Comparison of ENCODE assay signal across 35 cellular contexts in the genomic region with DNA sequence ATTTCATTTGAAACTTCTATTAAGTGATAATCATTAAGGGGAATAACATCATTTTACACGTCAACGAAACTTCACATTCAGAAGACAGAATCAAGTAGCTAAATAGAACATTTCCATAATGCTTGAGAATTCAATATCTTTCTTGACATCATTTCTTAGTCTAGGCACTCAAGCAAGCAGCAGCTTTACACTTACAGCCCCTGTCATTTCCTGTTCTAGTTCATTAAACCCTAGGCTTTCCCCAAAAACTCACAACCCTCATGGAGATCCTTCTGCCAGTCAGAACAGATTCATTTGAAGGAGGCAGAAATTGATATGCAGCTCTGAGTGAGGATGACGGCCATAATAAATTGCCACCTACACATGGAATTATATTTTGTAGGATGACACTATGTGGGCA. TPM values are rescaled to one million over a fixed set of nuclear protein-coding genes. Genes with fewer than 3 reads are reported as not detected.
"Had no signal": no experiment of that assay in that cellular context is flagged by ENCODE, and none has a peak within 500 bp of the region (broad histone marks: within the 10 kb centered on the region; RNA-seq: fewer than 3 reads in every experiment).

No MANE protein-coding gene starts in this region.

- H3K27ac Mint-ChIP-seq: activated CD4-positive, alpha-beta T cell treated with anti-CD3 and anti-CD28 coated beads, Interleukin-2, amount 10 ng/mL, durations not matched to agents 24 days and 14 days; activated CD8-positive, alpha-beta T cell treated with anti-CD3 and anti-CD28 coated beads, Interleukin-2, amount 10 ng/mL, durations not matched to agents 7 days and 5 days; activated naive CD4-positive, alpha-beta T cell treated with anti-CD3 and anti-CD28 coated beads for 36 hours; activated naive CD4-positive, alpha-beta T cell treated with anti-CD3 and anti-CD28 coated beads, Interleukin-2, amount 50 U/mL, for 72 hours; activated T-helper 1 cell treated with anti-CD3 and anti-CD28 coated beads, Interleukin-12 subunit alpha, Interleukin-12 subunit beta, Interleukin-2, Interleukin-4 antibody, amounts not matched to agents 30 ng/mL and 10 ng/mL and 1 ng/mL, durations not matched to agents 14 hours and 24 hours and 36 hours; T-helper 1 cell treated with Interleukin-12 subunit alpha and Interleukin-12 subunit beta and Interleukin-4 antibody, amounts not matched to agents 30 μg/mL and 1 μg/mL, for 36 hours; T-helper 2 cell treated with Interferon-gamma antibody and Interleukin-4, amounts not matched to agents 5 μg/mL and 100 μg/mL, for 36 hours had no signal

- H3K9me2 ChIP-seq: SK-N-SH had no signal

- H3K4me3 ChIP-seq: adrenal gland, body of pancreas, breast epithelium, Peyer's patch, SJSA1 had no signal

- ATAC-seq: activated CD8-positive, alpha-beta T cell treated with anti-CD3 and anti-CD28 coated beads, Interleukin-2, amount 10 ng/mL, durations not matched to agents 7 days and 5 days; activated naive CD4-positive, alpha-beta T cell treated with anti-CD3 and anti-CD28 coated beads, Interleukin-2, amount 50 U/mL, for 72 hours; activated T-cell treated with anti-CD3 and anti-CD28 coated beads, Interleukin-2, amount 50 U/mL, for 4 hours; body of pancreas; PC-3 had no signal

- H3K36me3 ChIP-seq: adrenal gland, breast epithelium, Peyer's patch, SJSA1 had no signal

- H3K4me3 Mint-ChIP-seq: activated CD4-positive, alpha-beta T cell treated with anti-CD3 and anti-CD28 coated beads, Interleukin-2, amount 10 ng/mL, durations not matched to agents 24 days and 14 days; activated CD8-positive, alpha-beta T cell treated with anti-CD3 and anti-CD28 coated beads, Interleukin-2, amount 10 ng/mL, durations not matched to agents 7 days and 5 days; activated naive CD4-positive, alpha-beta T cell treated with anti-CD3 and anti-CD28 coated beads for 36 hours; activated T-cell treated with anti-CD3 and anti-CD28 coated beads, Interleukin-2, amount 50 U/mL, for 4 hours; activated T-helper 1 cell treated with anti-CD3 and anti-CD28 coated beads, Interleukin-12 subunit alpha, Interleukin-12 subunit beta, Interleukin-2, Interleukin-4 antibody, amounts not matched to agents 30 ng/mL and 10 ng/mL and 1 ng/mL, durations not matched to agents 14 hours and 24 hours and 36 hours; T-helper 1 cell treated with Interleukin-12 subunit alpha and Interleukin-12 subunit beta and Interleukin-4 antibody, amounts not matched to agents 30 μg/mL and 1 μg/mL, for 36 hours; T-helper 2 cell treated with Interferon-gamma antibody and Interleukin-4, amounts not matched to agents 5 μg/mL and 100 μg/mL, for 36 hours had no signal

- H3K9me3 ChIP-seq: adrenal gland, body of pancreas, breast epithelium, Peyer's patch, SK-N-SH had no signal

- H3K9me3 Mint-ChIP-seq: activated CD4-positive, alpha-beta T cell treated with anti-CD3 and anti-CD28 coated beads, Interleukin-2, amount 10 ng/mL, durations not matched to agents 24 days and 14 days; activated naive CD4-positive, alpha-beta T cell treated with anti-CD3 and anti-CD28 coated beads for 36 hours; activated naive CD4-positive, alpha-beta T cell treated with anti-CD3 and anti-CD28 coated beads, Interleukin-2, amount 50 U/mL, for 72 hours; activated T-cell treated with anti-CD3 and anti-CD28 coated beads, Interleukin-2, amount 50 U/mL, for 4 hours; activated T-helper 1 cell treated with anti-CD3 and anti-CD28 coated beads, Interleukin-12 subunit alpha, Interleukin-12 subunit beta, Interleukin-2, Interleukin-4 antibody, amounts not matched to agents 30 ng/mL and 10 ng/mL and 1 ng/mL, durations not matched to agents 14 hours and 24 hours and 36 hours; T-helper 1 cell treated with Interleukin-12 subunit alpha and Interleukin-12 subunit beta and Interleukin-4 antibody, amounts not matched to agents 30 μg/mL and 1 μg/mL, for 36 hours; T-helper 2 cell treated with Interferon-gamma antibody and Interleukin-4, amounts not matched to agents 5 μg/mL and 100 μg/mL, for 36 hours had no signal

- H3K4me1 ChIP-seq: adrenal gland, body of pancreas, breast epithelium, Peyer's patch, SJSA1 had no signal

- DNase-seq: activated CD4-positive, alpha-beta T cell treated with anti-CD3 and anti-CD28 coated beads, Interleukin-2, amount 10 ng/mL, durations not matched to agents 24 days and 14 days; activated CD4-positive, alpha-beta T cell treated with anti-CD3 and anti-CD28 coated beads, Interleukin-2, amount 50 U/mL, for 4 hours; activated CD8-positive, alpha-beta memory T cell treated with anti-CD3 and anti-CD28 coated beads, Interleukin-2, amount 50 U/mL, for 4 hours; activated CD8-positive, alpha-beta T cell treated with anti-CD3 and anti-CD28 coated beads, Interleukin-2, amount 10 ng/mL, durations not matched to agents 7 days and 5 days; activated gamma-delta T cell treated with Interleukin-2 at 50 U/mL for 16 hours; activated naive CD4-positive, alpha-beta T cell treated with anti-CD3 and anti-CD28 coated beads for 36 hours; activated T-cell treated with anti-CD3 and anti-CD28 coated beads for 4 hours; activated T-cell treated with anti-CD3 and anti-CD28 coated beads, Interleukin-2, amount 50 U/mL, for 4 hours; adrenal gland; body of pancreas; NCI-H1092 treated with DMSO at 0.1 percent for 48 hours; NCI-H1417; NCI-H146; NCI-H187; NCI-H2029 treated with DMSO at 0.1 percent for 48 hours; NCI-H2107; NCI-H2171; NCI-H226; NCI-H446 treated with DMSO at 0.1 percent for 48 hours; NCI-H524; NCI-H748 treated with DMSO at 0.1 percent for 48 hours; NK-92 treated with Interleukin-12 subunit alpha and Interleukin-12 subunit beta, amount 100 ng/mL, for 24 hours; PC-3; Peyer's patch; RPMI8226; SHP77 treated with DMSO at 0.1 percent for 48 hours; SK-N-SH had no signal

- H3K4me2 ChIP-seq: SK-N-SH had no signal

- H3K27me3 ChIP-seq: adrenal gland, body of pancreas, Peyer's patch had no signal

- H3K9ac ChIP-seq: SK-N-SH had no signal

RNA-seq across cellular contexts. Expression of gene HORMAD2, which starts 5.3 kb away (rescaled TPM):
- total RNA-seq: activated CD4-positive, alpha-beta T cell treated with anti-CD3 and anti-CD28 coated beads, Interleukin-2, amount 10 ng/mL, durations not matched to agents 24 days and 14 days; activated CD8-positive, alpha-beta T cell treated with anti-CD3 and anti-CD28 coated beads, Interleukin-2, amount 10 ng/mL, durations not matched to agents 7 days and 5 days; activated naive CD4-positive, alpha-beta T cell treated with anti-CD3 and anti-CD28 coated beads for 36 hours; activated T-cell treated with anti-CD3 and anti-CD28 coated beads, Interleukin-2, amount 50 U/mL, for 4 hours; adrenal gland; astrocyte; body of pancreas; breast epithelium; LHCN-M2; PC-3; Peyer's patch; SJSA1 had no signal
